In genomic region chr11:70409871-70410270, GRCh38 we compare ENCODE assay signal across 29 cellular contexts. TPM values are rescaled to one million over a fixed set of nuclear protein-coding genes. Genes with fewer than 3 reads are reported as not detected.
"Had no signal": no experiment of that assay in that cellular context is flagged by ENCODE, and none has a peak within 500 bp of the region (broad histone marks: within the 10 kb centered on the region; RNA-seq: fewer than 3 reads in every experiment).

No MANE protein-coding gene starts in this region.

- H3K27me3 Mint-ChIP-seq: activated CD4-positive, alpha-beta memory T cell treated with anti-CD3 and anti-CD28 coated beads for 36 hours; activated CD4-positive, alpha-beta T cell treated with anti-CD3 and anti-CD28 coated beads for 36 hours; activated naive CD4-positive, alpha-beta T cell treated with anti-CD3 and anti-CD28 coated beads, Interleukin-2, amount 50 U/mL, for 24 hours had no signal

- H3K27me3 ChIP-seq: adrenal gland, body of pancreas, esophagus squamous epithelium, gastroesophageal sphincter had no signal

- H3K27ac ChIP-seq: adrenal gland, body of pancreas, epithelial cell of prostate, esophagus squamous epithelium, gastroesophageal sphincter had no signal

- H3K4me1 Mint-ChIP-seq: activated CD4-positive, alpha-beta T cell treated with anti-CD3 and anti-CD28 coated beads for 36 hours; activated naive CD4-positive, alpha-beta T cell treated with anti-CD3 and anti-CD28 coated beads, Interleukin-2, amount 50 U/mL, for 24 hours; activated naive CD8-positive, alpha-beta T cell treated with anti-CD3 and anti-CD28 coated beads for 36 hours; activated naive CD8-positive, alpha-beta T cell treated with anti-CD3 and anti-CD28 coated beads, Interleukin-2, amount 50 U/mL, for 24 hours had no signal

- H3K27ac Mint-ChIP-seq: activated CD4-positive, alpha-beta memory T cell treated with anti-CD3 and anti-CD28 coated beads for 36 hours; activated CD4-positive, alpha-beta T cell treated with anti-CD3 and anti-CD28 coated beads for 36 hours; activated CD4-positive, alpha-beta T cell treated with anti-CD3 and anti-CD28 coated beads, Interleukin-2, amount 10 ng/mL, durations not matched to agents 24 days and 14 days; activated CD8-positive, alpha-beta memory T cell treated with anti-CD3 and anti-CD28 coated beads, Interleukin-2, amount 10 ng/mL, durations not matched to agents 7 days and 5 days; activated CD8-positive, alpha-beta T cell treated with anti-CD3 and anti-CD28 coated beads, Interleukin-2, amount 10 ng/mL, durations not matched to agents 7 days and 5 days; activated naive CD4-positive, alpha-beta T cell treated with anti-CD3 and anti-CD28 coated beads for 36 hours; activated naive CD8-positive, alpha-beta T cell treated with anti-CD3 and anti-CD28 coated beads for 36 hours; activated naive CD8-positive, alpha-beta T cell treated with anti-CD3 and anti-CD28 coated beads, Interleukin-2, amount 50 U/mL, for 24 hours; activated T-helper 1 cell treated with anti-CD3 and anti-CD28 coated beads, Interleukin-12 subunit alpha, Interleukin-12 subunit beta, Interleukin-2, Interleukin-4 antibody, amounts not matched to agents 30 ng/mL and 10 ng/mL and 1 ng/mL, durations not matched to agents 14 hours and 24 hours and 36 hours; activated T-helper 2 cell treated with anti-CD3 and anti-CD28 coated beads, Interferon-gamma antibody, Interleukin-2, Interleukin-4, amounts not matched to agents 10 μg/mL and 5 μg/mL and 100 μg/mL, durations not matched to agents 14 hours and 24 hours and 36 hours; effector memory CD8-positive, alpha-beta T cell had no signal

- H3K4me3 ChIP-seq: adrenal gland, body of pancreas, esophagus squamous epithelium, gastroesophageal sphincter had no signal

- H3K4me1 ChIP-seq: body of pancreas, esophagus squamous epithelium had no signal

- ATAC-seq: activated CD4-positive, alpha-beta T cell treated with anti-CD3 and anti-CD28 coated beads for 36 hours; activated CD8-positive, alpha-beta memory T cell treated with anti-CD3 and anti-CD28 coated beads, Interleukin-2, amount 10 ng/mL, durations not matched to agents 7 days and 5 days; activated CD8-positive, alpha-beta T cell treated with anti-CD3 and anti-CD28 coated beads, Interleukin-2, amount 10 ng/mL, durations not matched to agents 7 days and 5 days; activated naive CD8-positive, alpha-beta T cell treated with anti-CD3 and anti-CD28 coated beads, Interleukin-2, amount 50 U/mL, for 24 hours; body of pancreas; effector memory CD8-positive, alpha-beta T cell; gastroesophageal sphincter had no signal

- H3K4me3 Mint-ChIP-seq: activated CD4-positive, alpha-beta memory T cell treated with anti-CD3 and anti-CD28 coated beads for 36 hours; activated CD4-positive, alpha-beta T cell treated with anti-CD3 and anti-CD28 coated beads for 36 hours; activated CD4-positive, alpha-beta T cell treated with anti-CD3 and anti-CD28 coated beads, Interleukin-2, amount 10 ng/mL, durations not matched to agents 24 days and 14 days; activated CD8-positive, alpha-beta memory T cell treated with anti-CD3 and anti-CD28 coated beads, Interleukin-2, amount 10 ng/mL, durations not matched to agents 7 days and 5 days; activated CD8-positive, alpha-beta T cell treated with anti-CD3 and anti-CD28 coated beads, Interleukin-2, amount 10 ng/mL, durations not matched to agents 7 days and 5 days; activated naive CD4-positive, alpha-beta T cell treated with anti-CD3 and anti-CD28 coated beads for 36 hours; activated naive CD4-positive, alpha-beta T cell treated with anti-CD3 and anti-CD28 coated beads, Interleukin-2, amount 50 U/mL, for 24 hours; activated naive CD8-positive, alpha-beta T cell treated with anti-CD3 and anti-CD28 coated beads for 36 hours; activated naive CD8-positive, alpha-beta T cell treated with anti-CD3 and anti-CD28 coated beads, Interleukin-2, amount 50 U/mL, for 24 hours; activated T-helper 1 cell treated with anti-CD3 and anti-CD28 coated beads, Interleukin-12 subunit alpha, Interleukin-12 subunit beta, Interleukin-2, Interleukin-4 antibody, amounts not matched to agents 30 ng/mL and 10 ng/mL and 1 ng/mL, durations not matched to agents 14 hours and 24 hours and 36 hours had no signal

- H3K9me3 ChIP-seq: adrenal gland, body of pancreas, esophagus squamous epithelium, gastroesophageal sphincter had no signal

- H3K9me3 Mint-ChIP-seq: activated CD4-positive, alpha-beta memory T cell treated with anti-CD3 and anti-CD28 coated beads for 36 hours; activated CD4-positive, alpha-beta T cell treated with anti-CD3 and anti-CD28 coated beads, Interleukin-2, amount 10 ng/mL, durations not matched to agents 24 days and 14 days; activated naive CD4-positive, alpha-beta T cell treated with anti-CD3 and anti-CD28 coated beads for 36 hours; activated naive CD4-positive, alpha-beta T cell treated with anti-CD3 and anti-CD28 coated beads, Interleukin-2, amount 50 U/mL, for 24 hours; activated naive CD8-positive, alpha-beta T cell treated with anti-CD3 and anti-CD28 coated beads for 36 hours; activated naive CD8-positive, alpha-beta T cell treated with anti-CD3 and anti-CD28 coated beads, Interleukin-2, amount 50 U/mL, for 24 hours; activated T-helper 1 cell treated with anti-CD3 and anti-CD28 coated beads, Interleukin-12 subunit alpha, Interleukin-12 subunit beta, Interleukin-2, Interleukin-4 antibody, amounts not matched to agents 30 ng/mL and 10 ng/mL and 1 ng/mL, durations not matched to agents 14 hours and 24 hours and 36 hours; activated T-helper 2 cell treated with anti-CD3 and anti-CD28 coated beads, Interferon-gamma antibody, Interleukin-2, Interleukin-4, amounts not matched to agents 10 μg/mL and 5 μg/mL and 100 μg/mL, durations not matched to agents 14 hours and 24 hours and 36 hours; effector memory CD8-positive, alpha-beta T cell had no signal

- H3K36me3 Mint-ChIP-seq: activated CD8-positive, alpha-beta memory T cell treated with anti-CD3 and anti-CD28 coated beads, Interleukin-2, amount 10 ng/mL, durations not matched to agents 7 days and 5 days had no signal

- DNase-seq: activated CD4-positive, alpha-beta memory T cell treated with anti-CD3 and anti-CD28 coated beads for 36 hours; activated CD4-positive, alpha-beta T cell treated with anti-CD3 and anti-CD28 coated beads for 36 hours; activated CD4-positive, alpha-beta T cell treated with anti-CD3 and anti-CD28 coated beads, Interleukin-2, amount 10 ng/mL, durations not matched to agents 24 days and 14 days; activated CD4-positive, CD25-positive, alpha-beta regulatory T cell; activated CD4-positive, CD25-positive, alpha-beta regulatory T cell treated with anti-CD3 and anti-CD28 coated beads, Interleukin-2, amount 50 U/mL, for 72 hours; activated CD8-positive, alpha-beta memory T cell treated with anti-CD3 and anti-CD28 coated beads, Interleukin-2, amount 10 ng/mL, durations not matched to agents 7 days and 5 days; activated CD8-positive, alpha-beta memory T cell treated with anti-CD3 and anti-CD28 coated beads, Interleukin-2, amount 50 U/mL, for 4 hours; activated CD8-positive, alpha-beta T cell treated with anti-CD3 and anti-CD28 coated beads, Interleukin-2, amount 10 ng/mL, durations not matched to agents 7 days and 5 days; activated effector memory CD4-positive, alpha-beta T cell treated with anti-CD3 and anti-CD28 coated beads, Interleukin-2, amount 50 U/mL, for 16 hours; activated naive CD4-positive, alpha-beta T cell treated with anti-CD3 and anti-CD28 coated beads for 36 hours; activated naive CD8-positive, alpha-beta T cell treated with anti-CD3 and anti-CD28 coated beads for 36 hours; activated naive CD8-positive, alpha-beta T cell treated with anti-CD3 and anti-CD28 coated beads, Interleukin-2, amount 50 U/mL, for 24 hours; activated T-cell treated with anti-CD3 and anti-CD28 coated beads, Interleukin-2, amount 50 U/mL, for 1 hour; activated T-cell treated with anti-CD3 and anti-CD28 coated beads, Interleukin-2, amount 50 U/mL, for 48 hours; adrenal gland; aorta; body of pancreas; cortex of kidney; dermis blood vessel endothelial cell; effector CD4-positive, alpha-beta T cell; effector memory CD8-positive, alpha-beta T cell; esophagus squamous epithelium; foreskin melanocyte; T-helper 2 cell had no signal

RNA-seq across cellular contexts. Expression of gene CTTN, which starts 11.5 kb away (rescaled TPM):
- total RNA-seq: activated CD8-positive, alpha-beta T cell treated with anti-CD3 and anti-CD28 coated beads, Interleukin-2, amount 10 ng/mL, durations not matched to agents 7 days and 5 days had no signal
